ENCODE assay signal across 1 cellular context in genomic region chr5:143652104-143652700, GRCh38.
TF ChIP-seq lines count a peak whose summit lies in the region.

No MANE protein-coding gene starts in this region.

TF ChIP-seq in SK-N-SH treated with all-trans-retinoic acid at 6 μM for 48 hours, 23 proteins besides CTCF, POLR2A, EP300 and RAD21 (continued from another document):
- TF ChIP-seq, protein P1, sequence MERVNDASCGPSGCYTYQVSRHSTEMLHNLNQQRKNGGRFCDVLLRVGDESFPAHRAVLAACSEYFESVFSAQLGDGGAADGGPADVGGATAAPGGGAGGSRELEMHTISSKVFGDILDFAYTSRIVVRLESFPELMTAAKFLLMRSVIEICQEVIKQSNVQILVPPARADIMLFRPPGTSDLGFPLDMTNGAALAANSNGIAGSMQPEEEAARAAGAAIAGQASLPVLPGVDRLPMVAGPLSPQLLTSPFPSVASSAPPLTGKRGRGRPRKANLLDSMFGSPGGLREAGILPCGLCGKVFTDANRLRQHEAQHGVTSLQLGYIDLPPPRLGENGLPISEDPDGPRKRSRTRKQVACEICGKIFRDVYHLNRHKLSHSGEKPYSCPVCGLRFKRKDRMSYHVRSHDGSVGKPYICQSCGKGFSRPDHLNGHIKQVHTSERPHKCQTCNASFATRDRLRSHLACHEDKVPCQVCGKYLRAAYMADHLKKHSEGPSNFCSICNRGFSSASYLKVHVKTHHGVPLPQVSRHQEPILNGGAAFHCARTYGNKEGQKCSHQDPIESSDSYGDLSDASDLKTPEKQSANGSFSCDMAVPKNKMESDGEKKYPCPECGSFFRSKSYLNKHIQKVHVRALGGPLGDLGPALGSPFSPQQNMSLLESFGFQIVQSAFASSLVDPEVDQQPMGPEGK (CRISPR knock-in tag; IDR thresholded peaks at IDR 0.05; ENCODE audit: borderline replicate concordance): no peak
- TF ChIP-seq ARNTL (CRISPR knock-in tag; IDR thresholded peaks at IDR 0.05; ENCODE audit: borderline replicate concordance, low read depth): no peak
- TF ChIP-seq GLIS3 (CRISPR knock-in tag; IDR thresholded peaks at IDR 0.05): no peak
- no peak for TF ChIP-seq PPARA (CRISPR knock-in tag; IDR thresholded peaks at IDR 0.05; ENCODE audit: borderline replicate concordance)
- TF ChIP-seq ZFP3 (CRISPR knock-in tag; IDR thresholded peaks at IDR 0.05): no peak
- TF ChIP-seq POU6F1 (CRISPR knock-in tag; IDR thresholded peaks at IDR 0.05; ENCODE audit: borderline replicate concordance, low read depth): no peak
- TF ChIP-seq TOX (CRISPR knock-in tag; IDR thresholded peaks at IDR 0.05; ENCODE audit: borderline replicate concordance): no peak
- no peak for TF ChIP-seq ISL1 (CRISPR knock-in tag; IDR thresholded peaks at IDR 0.05)
- TF ChIP-seq ZFP30 (CRISPR knock-in tag; IDR thresholded peaks at IDR 0.05): no peak
- no peak for TF ChIP-seq RARB (CRISPR knock-in tag; IDR thresholded peaks at IDR 0.05)
- TF ChIP-seq ZNF8 (CRISPR knock-in tag; IDR thresholded peaks at IDR 0.05): no peak
- no peak for TF ChIP-seq BACH2 (CRISPR knock-in tag; IDR thresholded peaks at IDR 0.05; ENCODE audit: borderline replicate concordance)
